In the genomic region with DNA sequence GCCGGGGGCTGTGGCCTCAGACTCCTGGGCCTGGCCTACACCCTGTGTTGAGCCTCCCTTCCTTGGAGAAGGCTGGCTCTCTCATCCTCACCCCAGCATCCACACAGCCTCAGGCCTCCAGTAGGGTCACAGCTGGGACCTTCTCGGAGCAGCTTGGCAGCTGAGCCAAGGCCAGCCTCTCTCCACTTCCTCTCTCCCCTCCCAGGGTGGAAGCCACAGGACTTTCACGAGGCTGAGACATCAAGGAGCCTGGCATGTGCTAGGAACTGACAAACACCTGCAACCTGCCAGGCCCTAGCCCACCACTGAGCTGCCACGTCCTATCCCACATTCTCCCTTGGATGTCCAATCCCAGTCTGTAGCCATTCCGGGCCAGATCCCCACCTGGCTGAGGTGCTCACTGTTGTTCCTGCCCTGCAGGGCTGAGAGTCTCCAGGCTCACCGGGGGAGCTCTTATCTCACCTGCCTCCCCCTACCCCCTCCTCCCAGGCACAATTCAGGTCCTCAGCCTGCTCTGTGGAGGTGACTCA, we compare ENCODE assay signal across 17 cellular contexts. TPM values are rescaled to one million over a fixed set of nuclear protein-coding genes. Genes with fewer than 3 reads are reported as not detected.
DNase-seq lines count a peak whose midpoint lies in the region; ATAC-seq and TF ChIP-seq lines count a peak whose summit lies in the region.
"Had no signal": no experiment of that assay in that cellular context is flagged by ENCODE, and none has a peak within 500 bp of the region (broad histone marks: within the 10 kb centered on the region; RNA-seq: fewer than 3 reads in every experiment).

No MANE protein-coding gene starts in this region.

- ATAC-seq in heart left ventricle (no peak), left ventricle myocardium superior (no peak), GM19035 (IDR thresholded peaks at IDR 0.05; ENCODE audit: unreplicated experiment) (no peak)
- ATAC-seq: activated T-cell treated with anti-CD3 and anti-CD28 coated beads, Interleukin-2, amount 50 U/mL, for 4 hours; stimulated activated naive CD8-positive, alpha-beta T cell treated with anti-CD3 and anti-CD28 coated beads, Interleukin-15, amount 100 ng/mL, for 72 hours had no signal

- H3K9me3 ChIP-seq in heart left ventricle (no peaks in the 10 kb centered on the region), adrenal gland (replicated peaks in 1 of 3) (no peaks in the 10 kb centered on the region), liver (ENCODE audit: control insufficient read depth in 4 of 4, low read length in 3 of 4) (no peaks in the 10 kb centered on the region)
- H3K9me3 ChIP-seq: esophagus squamous epithelium, neutrophil had no signal

- TF ChIP-seq POLR2A in heart left ventricle (IDR thresholded peaks at IDR 0.05) (no peak), adrenal gland (IDR thresholded peaks at IDR 0.05) (no peak)

- TF ChIP-seq CTCF in heart left ventricle (IDR thresholded peaks at IDR 0.05) (no peak), adrenal gland (IDR thresholded peaks at IDR 0.05) (no peak), liver (IDR thresholded peaks at IDR 0.05; ENCODE audit: low read depth, low read length, missing input control) (no peak)

- peak in 1 of 5 donors; percentile 66 for DNase-seq in heart left ventricle
- DNase-seq in left ventricle myocardium superior = no peak
- peak in 4 of 7 donors; percentile 21 to 31 (median 30) for DNase-seq in adrenal gland
- DNase-seq in activated CD8-positive, alpha-beta memory T cell treated with anti-CD3 and anti-CD28 coated beads, Interleukin-2, amount 50 U/mL, for 48 hours = no peak
- no peak for DNase-seq in stimulated activated CD4-positive, alpha-beta T cell treated with anti-CD3 and anti-CD28 coated beads, Interleukin-4, amount 100 ng/mL, for 1 hour
- no peak for DNase-seq in COLO829 (ENCODE audit: low spot score)
- DNase-seq: activated T-cell treated with anti-CD3 and anti-CD28 coated beads, Interleukin-2, amount 50 U/mL, for 4 hours; esophagus squamous epithelium; hypothalamus; mammary epithelial cell; NCI-H446; stimulated activated naive CD8-positive, alpha-beta T cell treated with anti-CD3 and anti-CD28 coated beads, Interleukin-15, amount 100 ng/mL, for 72 hours had no signal

- H3K9ac ChIP-seq in liver (ENCODE audit: low read depth in 1 of 2, low read length in 2 of 2) = no peak overlapping the region

- H3K4me3 ChIP-seq in heart left ventricle (peak overlapping the region in 5 of 12 donors; percentile 73 to 96 (median 91)), adrenal gland (no peak overlapping the region), liver (ENCODE audit: low read depth in 1 of 3, low read length in 3 of 3) (no peak overlapping the region)
- H3K4me3 ChIP-seq: esophagus squamous epithelium had no signal

- H3K27me3 ChIP-seq in heart left ventricle (peaks cover 0 to 25% (median 0%) of the 10 kb centered on the region in 9 donors), adrenal gland (no peaks in the 10 kb centered on the region), liver (ENCODE audit: control insufficient read depth in 4 of 4, insufficient read depth in 4 of 4, low read length in 3 of 4) (no peaks in the 10 kb centered on the region)

- H3K4me1 ChIP-seq in heart left ventricle (peaks cover 15 to 92% (median 77%) of the 10 kb centered on the region in 12 donors), adrenal gland (replicated peaks in 1 of 2) (peaks cover 19 to 62% of the 10 kb centered on the region in 2 donors), liver (ENCODE audit: control insufficient read depth in 4 of 4, insufficient read depth in 4 of 4, low read length in 3 of 4) (peaks cover 30 to 77% (median 62%) of the 10 kb centered on the region in 4 donors)

- H3K27ac ChIP-seq in heart left ventricle = peak overlapping the region in 10 of 12 donors; percentile 17 to 99 (median 95)
- H3K27ac ChIP-seq in adrenal gland = no peak overlapping the region
- peak overlapping the region; percentile 30 to 34 for H3K27ac ChIP-seq in liver (ENCODE audit: low read depth in 1 of 2, low read length in 2 of 2)
- H3K27ac ChIP-seq: esophagus squamous epithelium, neutrophil had no signal

- H3K36me3 ChIP-seq in heart left ventricle (no peaks in the 10 kb centered on the region), adrenal gland (replicated peaks in 1 of 2) (no peaks in the 10 kb centered on the region), liver (ENCODE audit: control insufficient read depth in 4 of 4, insufficient read depth in 3 of 4, low read depth in 1 of 4, low read length in 3 of 4) (no peaks in the 10 kb centered on the region)
- H3K36me3 ChIP-seq: esophagus squamous epithelium, neutrophil had no signal

- no peak for TF ChIP-seq RAD21 in liver (IDR thresholded peaks at IDR 0.05)

- intact Hi-C loops in heart left ventricle (cut with DNase I) (loop anchor here in 5 of 10 donors (2.0 to 10.0 kb wide), 8 partner anchors 54 to 456 kb away; a partner anchor contains a TSS), left ventricle myocardium superior (cut with micrococcal nuclease) (no loop called here), adrenal gland (cut with DNase I) (loop anchor here (5.0 to 10.0 kb wide), 3 partner anchors 94 to 276 kb away; a partner anchor contains a TSS)

- WGBS in heart left ventricle, 4 donors = 24 to 41% (median 37%) methylated on average over 6 of the region's 6 CpGs
- 0 to 56% (median 55%) methylated on average over 2 to 6 of the region's 6 CpGs for WGBS in adrenal gland, 4 donors
- WGBS in liver = 62% methylated on average over 6 of the region's 6 CpGs

TF ChIP-seq in liver, 16 proteins besides CTCF, POLR2A, EP300 and RAD21 (continues in another document):
- no peak for TF ChIP-seq YY1 (IDR thresholded peaks at IDR 0.05)
- TF ChIP-seq, protein P1, sequence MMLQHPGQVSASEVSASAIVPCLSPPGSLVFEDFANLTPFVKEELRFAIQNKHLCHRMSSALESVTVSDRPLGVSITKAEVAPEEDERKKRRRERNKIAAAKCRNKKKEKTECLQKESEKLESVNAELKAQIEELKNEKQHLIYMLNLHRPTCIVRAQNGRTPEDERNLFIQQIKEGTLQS (IDR thresholded peaks at IDR 0.05) = no peak
- TF ChIP-seq HNF4A (conservative IDR thresholded peaks at IDR 0.05) = no peak
- TF ChIP-seq, protein P2, sequence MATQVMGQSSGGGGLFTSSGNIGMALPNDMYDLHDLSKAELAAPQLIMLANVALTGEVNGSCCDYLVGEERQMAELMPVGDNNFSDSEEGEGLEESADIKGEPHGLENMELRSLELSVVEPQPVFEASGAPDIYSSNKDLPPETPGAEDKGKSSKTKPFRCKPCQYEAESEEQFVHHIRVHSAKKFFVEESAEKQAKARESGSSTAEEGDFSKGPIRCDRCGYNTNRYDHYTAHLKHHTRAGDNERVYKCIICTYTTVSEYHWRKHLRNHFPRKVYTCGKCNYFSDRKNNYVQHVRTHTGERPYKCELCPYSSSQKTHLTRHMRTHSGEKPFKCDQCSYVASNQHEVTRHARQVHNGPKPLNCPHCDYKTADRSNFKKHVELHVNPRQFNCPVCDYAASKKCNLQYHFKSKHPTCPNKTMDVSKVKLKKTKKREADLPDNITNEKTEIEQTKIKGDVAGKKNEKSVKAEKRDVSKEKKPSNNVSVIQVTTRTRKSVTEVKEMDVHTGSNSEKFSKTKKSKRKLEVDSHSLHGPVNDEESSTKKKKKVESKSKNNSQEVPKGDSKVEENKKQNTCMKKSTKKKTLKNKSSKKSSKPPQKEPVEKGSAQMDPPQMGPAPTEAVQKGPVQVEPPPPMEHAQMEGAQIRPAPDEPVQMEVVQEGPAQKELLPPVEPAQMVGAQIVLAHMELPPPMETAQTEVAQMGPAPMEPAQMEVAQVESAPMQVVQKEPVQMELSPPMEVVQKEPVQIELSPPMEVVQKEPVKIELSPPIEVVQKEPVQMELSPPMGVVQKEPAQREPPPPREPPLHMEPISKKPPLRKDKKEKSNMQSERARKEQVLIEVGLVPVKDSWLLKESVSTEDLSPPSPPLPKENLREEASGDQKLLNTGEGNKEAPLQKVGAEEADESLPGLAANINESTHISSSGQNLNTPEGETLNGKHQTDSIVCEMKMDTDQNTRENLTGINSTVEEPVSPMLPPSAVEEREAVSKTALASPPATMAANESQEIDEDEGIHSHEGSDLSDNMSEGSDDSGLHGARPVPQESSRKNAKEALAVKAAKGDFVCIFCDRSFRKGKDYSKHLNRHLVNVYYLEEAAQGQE (IDR thresholded peaks at IDR 0.05) = no peak
- no peak for TF ChIP-seq GABPA (IDR thresholded peaks at IDR 0.05 in 1 of 2, conservative IDR thresholded peaks at IDR 0.05 in 1 of 2)
- TF ChIP-seq RXRA (IDR thresholded peaks at IDR 0.05) = no peak
- no peak for TF ChIP-seq TAF1 (conservative IDR thresholded peaks at IDR 0.05)
- no peak for TF ChIP-seq FOXA2 (IDR thresholded peaks at IDR 0.05)
- TF ChIP-seq SP1 (IDR thresholded peaks at IDR 0.05) = no peak
- no peak for TF ChIP-seq JUND (IDR thresholded peaks at IDR 0.05)

RNA-seq across cellular contexts. Expression of a gene that starts 3.1 kb away (rescaled TPM):
- 10 to 100 TPM; 24.2 to 84.7 (median 60.9) TPM for total RNA-seq in heart left ventricle
- 10 to 100 TPM; 22.1 to 45.3 TPM for polyA plus RNA-seq in heart left ventricle
- 62.2 TPM for total RNA-seq in left ventricle myocardium superior
- total RNA-seq in adrenal gland = 10 to 100 TPM in 3 of 8 donors, 1 to 10 TPM in 5; 5.3 to 11.4 (median 7.2) TPM
- polyA plus RNA-seq in adrenal gland = 1 to 10 TPM; 2.5 to 8.6 (median 7.0) TPM
- total RNA-seq in liver = 10 to 100 TPM; 14.2 to 38.8 TPM
- polyA plus RNA-seq in liver = 10 to 100 TPM in 1 of 2 donors, 1 to 10 TPM in 1; 7.0 to 28.7 TPM

RNA-seq across cellular contexts. Expression of a gene that starts 27.4 kb away (rescaled TPM):
- total RNA-seq in heart left ventricle (10 to 100 TPM; 20.3 to 61.9 (median 34.4) TPM), left ventricle myocardium superior (28.3 TPM), adrenal gland (100 to 1,000 TPM in 1 of 8 donors, 10 to 100 TPM in 7; 38.7 to 273 (median 54.6) TPM), liver (10 to 100 TPM in 1 of 2 donors, 1 to 10 TPM in 1; 8.9 to 40.7 TPM)
- polyA plus RNA-seq in heart left ventricle (10 to 100 TPM; 25.5 to 60.7 TPM), adrenal gland (10 to 100 TPM; 26.9 to 38.6 (median 37.2) TPM), liver (10 to 100 TPM; 23.7 to 32.8 TPM)

RNA-seq across cellular contexts. Expression of a gene that starts 28.1 kb away (rescaled TPM):
- 10 to 100 TPM in 1 of 9 donors, 1 to 10 TPM in 8; 6.8 to 10.5 (median 8.6) TPM for total RNA-seq in heart left ventricle
- 1 to 10 TPM; 5.6 to 5.8 TPM for polyA plus RNA-seq in heart left ventricle
- 9.2 TPM for total RNA-seq in left ventricle myocardium superior
- 10 to 100 TPM in 6 of 8 donors, 1 to 10 TPM in 2; 5.6 to 17.9 (median 10.6) TPM for total RNA-seq in adrenal gland
- polyA plus RNA-seq in adrenal gland = 1 to 10 TPM; 3.2 to 5.0 (median 3.3) TPM
- 1 to 10 TPM; 2.6 TPM for total RNA-seq in liver
- 1 to 10 TPM in 1 of 2 donors, under 1 TPM in 1; 0.64 to 3.4 TPM for polyA plus RNA-seq in liver

RNA-seq across cellular contexts. Expression of a gene that starts 57.7 kb away (rescaled TPM):
- total RNA-seq in heart left ventricle (not detected), left ventricle myocardium superior (not detected), adrenal gland (1 to 10 TPM in 2 of 8 donors, under 1 TPM in 1, not detected in 5; 0.84 to 2.1 (median 1.5) TPM), liver (under 1 TPM; under 0.01 TPM)
- polyA plus RNA-seq in heart left ventricle (not detected), adrenal gland (1 to 10 TPM in 1 of 3 donors, under 1 TPM in 2; 0.67 to 1.9 (median 0.99) TPM), liver (not detected)
- total RNA-seq: activated T-cell treated with anti-CD3 and anti-CD28 coated beads, Interleukin-2, amount 50 U/mL, for 4 hours; skeletal muscle tissue had no signal
- polyA plus RNA-seq: AG04450 had no signal

Comparison
In these comparisons a context has a peak if more than half of its experiments do, and no peak if none do; other contexts are left out.
1. DNase-seq: peak in adrenal gland (4 of 7); none in left ventricle myocardium superior (single experiment), activated CD8-positive, alpha-beta memory T cell treated with anti-CD3 and anti-CD28 coated beads, Interleukin-2, amount 50 U/mL, for 48 hours (single experiment), stimulated activated CD4-positive, alpha-beta T cell treated with anti-CD3 and anti-CD28 coated beads, Interleukin-4, amount 100 ng/mL, for 1 hour (single experiment) and COLO829 (single experiment).
2. H3K27ac ChIP-seq: peak in heart left ventricle (10 of 12) and liver (2 of 2); none in adrenal gland (0 of 5).